8 cellular contexts compared by ENCODE assay signal in genomic region chr19:12333162-12334159, GRCh38. TPM values are rescaled to one million over a fixed set of nuclear protein-coding genes. Genes with fewer than 3 reads are reported as not detected.
DNase-seq lines count a peak whose midpoint lies in the region; ATAC-seq lines count a peak whose summit lies in the region.

Gene ZNF563, minus strand, starts transcription at chr19:12333633. Its CDS starts 151 bp downstream, at chr19:12333482.

- DNase-seq in CD4-positive, CD25-positive, alpha-beta regulatory T cell = peak; percentile 88 to 98 (median 96)
- DNase-seq in NT2/D1 (ENCODE audit: low read depth, low spot score) (peak; percentile 96), activated T-cell treated with anti-CD3 and anti-CD28 coated beads for 24 hours (ENCODE audit: low read depth) (peak; percentile 99), epidermal melanocyte (ENCODE audit: insufficient read length, low spot score) (peak; percentile 96), midbrain (lab: John Stamatoyannopoulos, UW) (peak; percentile 97)
- peak; percentile 96 to 97 for DNase-seq in stimulated activated CD8-positive, alpha-beta memory T cell treated with anti-CD3 and anti-CD28 coated beads, Interleukin-15, amount 100 ng/mL, for 4 hours (ENCODE audit: low read depth in 2 of 2)

- H3K36me3 Mint-ChIP-seq in CD4-positive, CD25-positive, alpha-beta regulatory T cell = no peaks in the 10 kb centered on the region

- H3K4me1 Mint-ChIP-seq in CD4-positive, CD25-positive, alpha-beta regulatory T cell = peaks cover 22 to 48% (median 36%) of the 10 kb centered on the region in 4 donors

- ATAC-seq in CD4-positive, CD25-positive, alpha-beta regulatory T cell (ENCODE audit: low read depth in 2 of 2) = peak; percentile 98 to 99
- ATAC-seq in GM19372 (IDR thresholded peaks at IDR 0.05; ENCODE audit: low read depth, unreplicated experiment) = peak; percentile 82
- ATAC-seq in HG03521 (IDR thresholded peaks at IDR 0.05; ENCODE audit: unreplicated experiment) = peak; percentile 93

- H3K27ac Mint-ChIP-seq in CD4-positive, CD25-positive, alpha-beta regulatory T cell = peak within 1 kb of the TSS; percentile 96 to 99 (median 98)

- H3K4me1 ChIP-seq in CD4-positive, CD25-positive, alpha-beta regulatory T cell (ENCODE audit: control insufficient read depth, insufficient read depth, low read length, poor library complexity, severe bottlenecking) = peaks cover 23% of the 10 kb centered on the region
- H3K4me1 ChIP-seq in NT2/D1 (ENCODE audit: insufficient read depth, insufficient read length) = no peaks in the 10 kb centered on the region

- H3K27me3 ChIP-seq in CD4-positive, CD25-positive, alpha-beta regulatory T cell (ENCODE audit: control insufficient read depth, insufficient read depth, low read length) = no peaks in the 10 kb centered on the region
- peaks cover 9% of the 10 kb centered on the region for H3K27me3 ChIP-seq in NT2/D1 (ENCODE audit: insufficient read depth, insufficient read length)

- no peaks in the 10 kb centered on the region for H3K36me3 ChIP-seq in CD4-positive, CD25-positive, alpha-beta regulatory T cell (ENCODE audit: control insufficient read depth, insufficient read depth, low read length)
- H3K36me3 ChIP-seq in NT2/D1 (ENCODE audit: insufficient read depth, insufficient read length, low read length) = no peaks in the 10 kb centered on the region

- no peaks in the 10 kb centered on the region for H3K9me3 ChIP-seq in CD4-positive, CD25-positive, alpha-beta regulatory T cell (ENCODE audit: control insufficient read depth in 2 of 2, low read length in 2 of 2)
- no peaks in the 10 kb centered on the region for H3K9me3 ChIP-seq in NT2/D1 (ENCODE audit: insufficient read depth, low read length)

- peak within 1 kb of the TSS; percentile 93 for H3K4me3 ChIP-seq in CD4-positive, CD25-positive, alpha-beta regulatory T cell (ENCODE audit: low read depth, low read length)
- H3K4me3 ChIP-seq in NT2/D1 (ENCODE audit: insufficient read length, low read depth) = peak within 1 kb of the TSS; percentile 87

- peak within 1 kb of the TSS; percentile 90 for H3K9ac ChIP-seq in NT2/D1 (ENCODE audit: insufficient read length, low read depth)

- H3K9me3 Mint-ChIP-seq in CD4-positive, CD25-positive, alpha-beta regulatory T cell = no peaks in the 10 kb centered on the region

- H3K27me3 Mint-ChIP-seq in CD4-positive, CD25-positive, alpha-beta regulatory T cell = peaks cover 5% of the 10 kb centered on the region

- H3K27ac ChIP-seq in CD4-positive, CD25-positive, alpha-beta regulatory T cell (ENCODE audit: insufficient read depth, low read length, poor library complexity, severe bottlenecking) = peak within 1 kb of the TSS; percentile 86

- H3K4me3 Mint-ChIP-seq in CD4-positive, CD25-positive, alpha-beta regulatory T cell = peak within 1 kb of the TSS; percentile 94 to 99 (median 96)

RNA-seq across cellular contexts. Expression of gene ZNF563, which starts in this region (rescaled TPM):
- total RNA-seq in CD4-positive, CD25-positive, alpha-beta regulatory T cell = 1.2 TPM
- polyA plus RNA-seq in CD4-positive, CD25-positive, alpha-beta regulatory T cell = 10 to 100 TPM in 1 of 4 donors, 1 to 10 TPM in 3; 4.0 to 10.1 (median 6.7) TPM

Comparison
In these comparisons a context has a peak if more than half of its experiments do, and no peak if none do; other contexts are left out.
1. Peak in every context shown above with its lines: DNase-seq, ATAC-seq, H3K4me3 ChIP-seq and H3K27ac ChIP-seq.